29 cellular contexts compared by ENCODE assay signal in genomic region chr6:161880070-161880469, GRCh38.
DNase-seq lines count a peak whose midpoint lies in the region; ATAC-seq, FAIRE-seq and TF ChIP-seq lines count a peak whose summit lies in the region.
"Had no signal": no experiment of that assay in that cellular context is flagged by ENCODE, and none has a peak within 500 bp of the region (broad histone marks: within the 10 kb centered on the region; RNA-seq: fewer than 3 reads in every experiment).

No MANE protein-coding gene starts in this region.

- POLR2A ChIA-PET in HepG2 (lab: Yijun Ruan, JAX): no interaction called here

- no peak for ATAC-seq in HepG2
- no peak for ATAC-seq in right lobe of liver
- ATAC-seq: A549; CD8-positive, alpha-beta T cell had no signal

- intact Hi-C loops in HepG2 (cut with micrococcal nuclease; ENCODE audit: unreplicated experiment) (no loop called here), right lobe of liver (cut with DNase I) (no loop called here)

- H3K36me3 ChIP-seq in HepG2 (replicated peaks in 1 of 2; ENCODE audit: control insufficient read depth in 1 of 2, insufficient read depth in 2 of 2, low read length in 2 of 2) (no peaks in the 10 kb centered on the region), right lobe of liver (no peaks in the 10 kb centered on the region)
- H3K36me3 ChIP-seq: BE2C; BLaER1; BLaER1 treated with 17β-estradiol and CSF1 and Interleukin-3, amounts not matched to agents 10 nM and 100 nM had no signal

- H3K4me2 ChIP-seq in HepG2 (ENCODE audit: low read depth, low read length): no peak overlapping the region
- H3K4me2 ChIP-seq: A549; BLaER1; BLaER1 treated with 17β-estradiol and CSF1 and Interleukin-3, amounts not matched to agents 10 nM and 100 nM had no signal

- no peak overlapping the region for H3K9ac ChIP-seq in HepG2 (ENCODE audit: insufficient read depth, low read depth, low read length)
- H3K9ac ChIP-seq: BLaER1; BLaER1 treated with 17β-estradiol and CSF1 and Interleukin-3, amounts not matched to agents 10 nM and 100 nM had no signal

- peaks cover 0 to 4% of the 10 kb centered on the region in 2 experiments; a peak in 1 of 5 replicates for H3K27me3 ChIP-seq in HepG2 (ENCODE audit: control insufficient read depth in 1 of 2, insufficient read depth in 2 of 2, low read length in 2 of 2)
- H3K27me3 ChIP-seq in right lobe of liver: no peaks in the 10 kb centered on the region
- H3K27me3 ChIP-seq: BE2C; BLaER1; BLaER1 treated with 17β-estradiol and CSF1 and Interleukin-3, amounts not matched to agents 10 nM and 100 nM had no signal

- no peak overlapping the region for H2AFZ ChIP-seq in HepG2 (ENCODE audit: low read length)

- in situ Hi-C loops in HepG2 (cut with HindIII; ENCODE audit: extremely low pct_ligation_motif_present, low pct_unique_long_range_greater_than_20kb): no loop called here

- no peak overlapping the region for H3K27ac ChIP-seq in HepG2 (ENCODE audit: extremely low read length, insufficient read depth, low read length)
- H3K27ac ChIP-seq in right lobe of liver: no peak overlapping the region
- H3K27ac ChIP-seq: 22Rv1; A549; BLaER1; BLaER1 treated with 17β-estradiol and CSF1 and Interleukin-3, amounts not matched to agents 10 nM and 100 nM; C4-2B had no signal

- H3K9me3 ChIP-seq in HepG2 (ENCODE audit: low read length): no peaks in the 10 kb centered on the region
- no peaks in the 10 kb centered on the region for H3K9me3 ChIP-seq in right lobe of liver
- H3K9me3 ChIP-seq: A549, BE2C, Caco-2 had no signal

- 8% methylated on average over 2 of the region's 2 CpGs for WGBS in HepG2 (ENCODE audit: low lambda C conversion rate)
- WGBS in right lobe of liver (ENCODE audit: insufficient coverage, low coverage, low lambda C conversion rate, missing lambda C conversion rate): 84% methylated on average over 2 of the region's 2 CpGs

- no peaks in the 10 kb centered on the region for H3K79me2 ChIP-seq in HepG2 (ENCODE audit: insufficient read depth, low read length)

- FAIRE-seq in HepG2 (lab: Jason Lieb, UNC): no peak
- FAIRE-seq: A204.1, A549, D721Med had no signal

- CTCF ChIA-PET in HepG2 (lab: Yijun Ruan, JAX; ENCODE audit: low intra/inter-chr PET ratio, low total read pairs): no interaction called here

- BruUV-seq in HepG2 (replicated peaks; lab: Mats Ljungman, UMichigan): no TSS peak

- no peaks in the 10 kb centered on the region for H4K20me1 ChIP-seq in HepG2 (ENCODE audit: insufficient read depth, low read length)
- H4K20me1 ChIP-seq: BLaER1; BLaER1 treated with 17β-estradiol and CSF1 and Interleukin-3, amounts not matched to agents 10 nM and 100 nM had no signal

- H3K4me1 ChIP-seq in HepG2 (ENCODE audit: insufficient read depth, low read length) (no peaks in the 10 kb centered on the region), right lobe of liver (no peaks in the 10 kb centered on the region)
- H3K4me1 ChIP-seq: A549; BE2C; BLaER1; BLaER1 treated with 17β-estradiol and CSF1 and Interleukin-3, amounts not matched to agents 10 nM and 100 nM; Caco-2 had no signal

- no peak overlapping the region for H3K4me3 ChIP-seq in HepG2 (replicated peaks in 1 of 3; ENCODE audit: insufficient read depth in 1 of 3, low read depth in 2 of 3, low read length in 3 of 3)
- H3K4me3 ChIP-seq in right lobe of liver: no peak overlapping the region
- H3K4me3 ChIP-seq: A549; BLaER1; BLaER1 treated with 17β-estradiol and CSF1 and Interleukin-3, amounts not matched to agents 10 nM and 100 nM had no signal

- TF ChIP-seq CTCF in HepG2 (CRISPR knock-in tag; IDR thresholded peaks at IDR 0.05): no peak
- TF ChIP-seq CTCF in right lobe of liver (IDR thresholded peaks at IDR 0.05): no peak

- TF ChIP-seq EP300 in HepG2 (IDR thresholded peaks at IDR 0.05; ENCODE audit: low read depth in 2 of 2, low read length in 2 of 2) (no peak), HepG2 (CRISPR knock-in tag; IDR thresholded peaks at IDR 0.05; ENCODE audit: borderline replicate concordance) (no peak)

- DNase-seq in HepG2 (ENCODE audit: low spot score) (no peak), right lobe of liver (no peak)
- DNase-seq: 8988T; ACHN; AML-193; BE2C; C1 segment of cervical spinal cord; Caco-2; Calu3; CD4-positive, alpha-beta memory T cell; CD4-positive, alpha-beta T cell; CD4-positive, CD25-positive, alpha-beta regulatory T cell; CD8-positive, alpha-beta memory T cell; CD8-positive, alpha-beta T cell; COR-L47; DMS 273 treated with DMSO at 0.1 percent for 48 hours; DMS153; DMS53; DMS79; DMS79 treated with DMSO at 0.1 percent for 48 hours; DND-41; EL had no signal

- TF ChIP-seq RAD21 in HepG2 (CRISPR knock-in tag; IDR thresholded peaks at IDR 0.05): no peak

- TF ChIP-seq POLR2A in HepG2 (IDR thresholded peaks at IDR 0.05; ENCODE audit: insufficient read depth in 1 of 2, low read depth in 2 of 2, low read length in 2 of 2): no peak
- TF ChIP-seq POLR2A in right lobe of liver (IDR thresholded peaks at IDR 0.05): no peak

TF ChIP-seq in HepG2, 621 proteins besides CTCF, POLR2A, EP300 and RAD21:
- TF ChIP-seq, protein P1, sequence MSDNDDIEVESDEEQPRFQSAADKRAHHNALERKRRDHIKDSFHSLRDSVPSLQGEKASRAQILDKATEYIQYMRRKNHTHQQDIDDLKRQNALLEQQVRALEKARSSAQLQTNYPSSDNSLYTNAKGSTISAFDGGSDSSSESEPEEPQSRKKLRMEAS (IDR thresholded peaks at IDR 0.05): no peak
- peak; percentile 98 for TF ChIP-seq MNT (IDR thresholded peaks at IDR 0.05)
